Comparison of ENCODE assay signal across 28 cellular contexts in genomic region chr14:53848851-53849250, GRCh38.
"Had no signal": no experiment of that assay in that cellular context is flagged by ENCODE, and none has a peak within 500 bp of the region (broad histone marks: within the 10 kb centered on the region; RNA-seq: fewer than 3 reads in every experiment).

No MANE protein-coding gene starts in this region.

- H3K4me1 Mint-ChIP-seq: memory B cell; naive thymus-derived CD4-positive, alpha-beta T cell; stimulated activated memory B cell treated with anti-CD40 and anti-IgM and Interleukin-4, amounts not matched to agents 10 μg/mL and 1 μg/mL and 100 μg/mL, for 72 hours had no signal

- H3K36me3 Mint-ChIP-seq: memory B cell; mesothelial cell of epicardium; naive thymus-derived CD4-positive, alpha-beta T cell; neural progenitor cell; stimulated activated memory B cell treated with anti-CD40 and anti-IgM and Interleukin-4, amounts not matched to agents 10 μg/mL and 1 μg/mL and 100 μg/mL, for 72 hours; type B pancreatic cell had no signal

- H3K9ac ChIP-seq: neural progenitor cell, parathyroid adenoma had no signal

- H3K36me3 ChIP-seq: colonic mucosa, gastrocnemius medialis, neural progenitor cell, prostate gland, right atrium auricular region, sigmoid colon, spleen, tibial artery had no signal

- H3K4me1 ChIP-seq: colonic mucosa, gastrocnemius medialis, neural progenitor cell, parathyroid adenoma, prostate gland, right atrium auricular region, sigmoid colon, spleen, testis had no signal

- H3K27ac ChIP-seq: colonic mucosa, gastrocnemius medialis, hepatocyte, neural progenitor cell, parathyroid adenoma, prostate gland, right atrium auricular region, sigmoid colon, skin epidermis, spleen, testis, tibial artery had no signal

- DNase-seq: colonic mucosa; effector CD8-positive, alpha-beta T cell; erythroblast; foreskin fibroblast; gastrocnemius medialis; kidney; naive thymus-derived CD4-positive, alpha-beta T cell; sigmoid colon; spleen; stimulated activated CD4-positive, alpha-beta T cell treated with anti-CD3 and anti-CD28 coated beads, Interleukin-4, amount 100 ng/mL, for 4 hours; stimulated activated naive CD8-positive, alpha-beta T cell treated with anti-CD3 and anti-CD28 coated beads, Interleukin-15, Interleukin-2, amounts not matched to agents 100 U/mL and 50 U/mL, for 24 hours; substantia nigra; testis; tibial artery had no signal

- H3K4me3 Mint-ChIP-seq: dendritic cell treated with granulocyte-macrophage colony-stimulating factor and Interleukin-4, amounts not matched to agents 40 ng/mL and 50 ng/mL, for 4 days; memory B cell; mesothelial cell of epicardium; naive thymus-derived CD4-positive, alpha-beta T cell; nephron; neural progenitor cell; stimulated activated memory B cell treated with anti-CD40 and anti-IgM and Interleukin-4, amounts not matched to agents 10 μg/mL and 1 μg/mL and 100 μg/mL, for 72 hours; type B pancreatic cell had no signal

- H3K4me3 ChIP-seq: colonic mucosa, gastrocnemius medialis, hepatocyte, lung, neural progenitor cell, prostate gland, right atrium auricular region, sigmoid colon, skin epidermis, spleen, testis, tibial artery had no signal

- H3K9me3 ChIP-seq: colonic mucosa, gastrocnemius medialis, prostate gland, right atrium auricular region, sigmoid colon, spleen, testis, tibial artery had no signal

- H3K27me3 Mint-ChIP-seq: dendritic cell treated with granulocyte-macrophage colony-stimulating factor and Interleukin-4, amounts not matched to agents 40 ng/mL and 50 ng/mL, for 4 days; stimulated activated memory B cell treated with anti-CD40 and anti-IgM and Interleukin-4, amounts not matched to agents 10 μg/mL and 1 μg/mL and 100 μg/mL, for 72 hours; type B pancreatic cell had no signal

- H3K4me2 ChIP-seq: hepatocyte, neural progenitor cell had no signal

- H3K27me3 ChIP-seq: colonic mucosa, gastrocnemius medialis, hepatocyte, neural progenitor cell, right atrium auricular region, sigmoid colon, spleen, testis, tibial artery had no signal

- H2AFZ ChIP-seq: hepatocyte, neural progenitor cell, parathyroid adenoma had no signal

- ATAC-seq: gastrocnemius medialis; left lobe of liver; naive thymus-derived CD4-positive, alpha-beta T cell; stimulated activated memory B cell treated with anti-CD40 and anti-IgM and Interleukin-4, amounts not matched to agents 10 μg/mL and 1 μg/mL and 100 μg/mL, for 72 hours; stimulated activated naive CD8-positive, alpha-beta T cell treated with anti-CD3 and anti-CD28 coated beads, Interleukin-15, Interleukin-2, amounts not matched to agents 100 U/mL and 50 U/mL, for 24 hours had no signal

- H3K27ac Mint-ChIP-seq: dendritic cell treated with granulocyte-macrophage colony-stimulating factor and Interleukin-4, amounts not matched to agents 40 ng/mL and 50 ng/mL, for 4 days; memory B cell; mesothelial cell of epicardium; naive thymus-derived CD4-positive, alpha-beta T cell; nephron; neural progenitor cell; stimulated activated memory B cell treated with anti-CD40 and anti-IgM and Interleukin-4, amounts not matched to agents 10 μg/mL and 1 μg/mL and 100 μg/mL, for 72 hours; type B pancreatic cell had no signal

- H3K9me3 Mint-ChIP-seq: memory B cell; nephron; neural progenitor cell; stimulated activated memory B cell treated with anti-CD40 and anti-IgM and Interleukin-4, amounts not matched to agents 10 μg/mL and 1 μg/mL and 100 μg/mL, for 72 hours; type B pancreatic cell had no signal
